ENCODE assay signal across 1 cellular context in genomic region chr16:67943619-67944503, GRCh38.
TF ChIP-seq lines count a peak whose summit lies in the region.

TSS of gene LCAT (minus strand) at chr16:67944120. CDS start at chr16:67944101, 19 bp downstream.

TF ChIP-seq in HepG2, 621 proteins besides CTCF, POLR2A, EP300 and RAD21 (continued from another document and continues in another):
- TF ChIP-seq ZBTB49 (CRISPR knock-in tag; IDR thresholded peaks at IDR 0.05; ENCODE audit: borderline replicate concordance) (no peak; the same call in 1 of the 2 replicates), ZNF768 (CRISPR knock-in tag; IDR thresholded peaks at IDR 0.05) (peak; percentile 86), TRIM22 (IDR thresholded peaks at IDR 0.05) (no peak), FOXP4 (CRISPR knock-in tag; IDR thresholded peaks at IDR 0.05) (no peak), CENPT (CRISPR knock-in tag; IDR thresholded peaks at IDR 0.05; ENCODE audit: low read depth) (no peak), SMAD3 (CRISPR knock-in tag; IDR thresholded peaks at IDR 0.05) (no peak), ZNF713 (CRISPR knock-in tag; IDR thresholded peaks at IDR 0.05) (no peak), KLF15 (CRISPR knock-in tag; IDR thresholded peaks at IDR 0.05; ENCODE audit: borderline replicate concordance) (peak; percentile 73; the same call in 1 of the 2 replicates), PHF21A (CRISPR knock-in tag; IDR thresholded peaks at IDR 0.05) (no peak), BATF2 (CRISPR knock-in tag; IDR thresholded peaks at IDR 0.05) (no peak; the same call in 1 of the 2 replicates), ZNF577 (CRISPR knock-in tag; IDR thresholded peaks at IDR 0.05; ENCODE audit: borderline replicate concordance, low read depth) (no peak), PRMT3 (CRISPR knock-in tag; IDR thresholded peaks at IDR 0.05; ENCODE audit: borderline replicate concordance, low read depth) (no peak), SKIL (CRISPR knock-in tag; IDR thresholded peaks at IDR 0.05; ENCODE audit: borderline replicate concordance) (peak; percentile 8; the same call in 1 of the 2 replicates), KMT2A (CRISPR knock-in tag; IDR thresholded peaks at IDR 0.05) (no peak; the same call in 1 of the 2 replicates), ZNF468 (CRISPR knock-in tag; IDR thresholded peaks at IDR 0.05) (no peak), TRAFD1 (CRISPR knock-in tag; IDR thresholded peaks at IDR 0.05; ENCODE audit: borderline replicate concordance) (no peak; the same call in none of the 2 replicates), SOX13 (IDR thresholded peaks at IDR 0.05) (no peak), SOX13 (CRISPR knock-in tag; conservative IDR thresholded peaks at IDR 0.05 in 1 of 2, IDR thresholded peaks at IDR 0.05 in 1 of 2) (peak in 1 of 2 experiments; percentile 42; a peak in 1 of 4 replicates), FOSL1 (CRISPR knock-in tag; IDR thresholded peaks at IDR 0.05; ENCODE audit: borderline replicate concordance) (no peak), TFE3 (CRISPR knock-in tag; IDR thresholded peaks at IDR 0.05) (peak; percentile 34; the same call in 1 of the 2 replicates), RFXAP (CRISPR knock-in tag; IDR thresholded peaks at IDR 0.05; ENCODE audit: borderline replicate concordance) (peak; percentile 33; the same call in 1 of the 2 replicates), FIP1L1 (IDR thresholded peaks at IDR 0.05; ENCODE audit: borderline replicate concordance, insufficient read depth, low read depth, low read length) (peak; percentile 96; the same call in 1 of the 2 replicates), THRA (CRISPR knock-in tag; IDR thresholded peaks at IDR 0.05; ENCODE audit: borderline replicate concordance) (peak; percentile 33; the same call in 1 of the 2 replicates), ZNF543 (CRISPR knock-in tag; IDR thresholded peaks at IDR 0.05) (no peak), ZNF10 (CRISPR knock-in tag; IDR thresholded peaks at IDR 0.05; ENCODE audit: borderline replicate concordance, low read depth) (no peak), TBL1XR1 (IDR thresholded peaks at IDR 0.05; ENCODE audit: borderline replicate concordance, low read length, partially characterized antibody) (peak; percentile 15), NR2F1 (CRISPR knock-in tag; IDR thresholded peaks at IDR 0.05) (no peak), BCL6 (CRISPR knock-in tag; IDR thresholded peaks at IDR 0.05) (peak; percentile 15; the same call in 1 of the 2 replicates), ZNF160 (CRISPR knock-in tag; IDR thresholded peaks at IDR 0.05) (no peak), RARA (CRISPR knock-in tag; IDR thresholded peaks at IDR 0.05) (no peak), NFE2L1 (CRISPR knock-in tag; IDR thresholded peaks at IDR 0.05; ENCODE audit: borderline replicate concordance) (no peak), NR2F6 (IDR thresholded peaks at IDR 0.05) (no peak; the same call in 1 of the 2 replicates), NR2F6 (CRISPR knock-in tag; IDR thresholded peaks at IDR 0.05) (no peak), RFX1 (IDR thresholded peaks at IDR 0.05) (no peak), DBP (CRISPR knock-in tag; IDR thresholded peaks at IDR 0.05; ENCODE audit: not compliant biosample characterization) (no peak), ZNF3 (CRISPR knock-in tag; IDR thresholded peaks at IDR 0.05) (no peak), JUND (CRISPR knock-in tag; IDR thresholded peaks at IDR 0.05) (no peak), ZNF383 (CRISPR knock-in tag; IDR thresholded peaks at IDR 0.05; ENCODE audit: borderline replicate concordance) (no peak), HDAC6 (IDR thresholded peaks at IDR 0.05; ENCODE audit: low read depth, low read length) (no peak), MLXIP (CRISPR knock-in tag; IDR thresholded peaks at IDR 0.05; ENCODE audit: borderline replicate concordance) (no peak), ZNF615 (CRISPR knock-in tag; IDR thresholded peaks at IDR 0.05; ENCODE audit: borderline replicate concordance) (no peak), MXD1 (CRISPR knock-in tag; IDR thresholded peaks at IDR 0.05) (peak; percentile 73; the same call in 1 of the 2 replicates), CREM (IDR thresholded peaks at IDR 0.05) (no peak), CREM (CRISPR knock-in tag; IDR thresholded peaks at IDR 0.05) (no peak), GLI4 (CRISPR knock-in tag; IDR thresholded peaks at IDR 0.05; ENCODE audit: borderline replicate concordance) (peak; percentile 68; the same call in 1 of the 2 replicates), ZNF580 (CRISPR knock-in tag; IDR thresholded peaks at IDR 0.05; ENCODE audit: borderline replicate concordance, low read depth) (peak; percentile 41; the same call in 1 of the 2 replicates)
